Comparison of ENCODE assay signal across 22 cellular contexts in the genomic region with DNA sequence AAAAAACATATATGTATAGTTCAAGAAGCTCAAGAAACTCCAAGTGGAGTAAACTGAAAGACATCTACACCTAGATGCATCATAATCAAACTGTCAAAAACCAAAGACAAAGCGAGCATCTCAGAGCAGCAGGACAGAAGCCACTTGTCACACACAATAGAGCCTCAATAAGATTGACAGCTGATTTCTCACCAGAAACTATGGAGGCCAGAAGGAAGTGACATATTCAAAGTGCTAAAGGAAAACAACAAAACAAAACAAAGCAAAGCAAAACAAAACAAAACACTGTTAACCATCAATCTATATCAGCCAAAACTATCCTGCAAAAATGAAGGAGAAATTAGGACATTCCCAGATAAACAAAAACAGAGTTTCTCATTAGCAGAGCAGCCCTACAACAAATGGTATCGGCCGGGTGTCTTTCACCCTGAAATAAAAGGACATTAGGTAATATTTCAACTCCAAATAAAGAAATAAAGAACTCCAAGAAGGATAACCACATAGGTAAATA.
DNase-seq lines count a peak whose midpoint lies in the region; ATAC-seq, FAIRE-seq and TF ChIP-seq lines count a peak whose summit lies in the region.
"Had no signal": no experiment of that assay in that cellular context is flagged by ENCODE, and none has a peak within 500 bp of the region (broad histone marks: within the 10 kb centered on the region; RNA-seq: fewer than 3 reads in every experiment).

No MANE protein-coding gene starts in this region.

- intact Hi-C loops in GM12878 (cut with micrococcal nuclease; ENCODE audit: unreplicated experiment) = no loop called here

- CTCF ChIA-PET in GM12878 (lab: Yijun Ruan, JAX) = interaction anchor here (1.2 kb wide), 1 partner anchor 84 kb away, joined by 3 read pairs; no protein-coding TSS in a partner anchor

- no peak for TF ChIP-seq RAD21 in GM12878 (IDR thresholded peaks at IDR 0.05; ENCODE audit: insufficient read depth, low read depth, low read length)

- H3K9me3 Mint-ChIP-seq in GM23338 = peaks cover 26% of the 10 kb centered on the region
- H3K9me3 Mint-ChIP-seq in activated naive CD8-positive, alpha-beta T cell treated with anti-CD3 and anti-CD28 coated beads for 36 hours = peaks cover 20% of the 10 kb centered on the region

- in situ Hi-C loops in GM12878 (cut with MboI) = no loop called here

- TF ChIP-seq CTCF in GM23338 (conservative IDR thresholded peaks at IDR 0.05; ENCODE audit: low read depth in 2 of 2) (no peak), GM12878 (IDR thresholded peaks at IDR 0.05 in 2 of 3, conservative IDR thresholded peaks at IDR 0.05 in 1 of 3; ENCODE audit: control insufficient read depth in 2 of 3, extremely low read depth in 1 of 3, insufficient read depth in 1 of 3, low read depth in 3 of 3, low read length in 3 of 3) (no peak)

- peaks cover 20% of the 10 kb centered on the region for H3K36me3 Mint-ChIP-seq in GM23338 (ENCODE audit: low read depth)
- peaks cover 6% of the 10 kb centered on the region for H3K36me3 Mint-ChIP-seq in activated naive CD8-positive, alpha-beta T cell treated with anti-CD3 and anti-CD28 coated beads for 36 hours
- H3K36me3 Mint-ChIP-seq: neural progenitor cell had no signal

- BruUV-seq in GM12878 (replicated peaks; lab: Mats Ljungman, UMichigan) = no TSS peak

- no peak for TF ChIP-seq POLR2A in GM12878 (IDR thresholded peaks at IDR 0.05; ENCODE audit: low read depth, low read length)

- RAD21 ChIA-PET in GM12878 (lab: Charles Lee; ENCODE audit: unreplicated experiment) = no interaction called here

- H3K4me2 ChIP-seq in GM23338 = no peak overlapping the region
- no peak overlapping the region for H3K4me2 ChIP-seq in GM12878 (ENCODE audit: control insufficient read depth, insufficient read depth)
- H3K4me2 ChIP-seq: neural progenitor cell had no signal

- peaks cover 5% of the 10 kb centered on the region for H3K27me3 Mint-ChIP-seq in GM23338 (ENCODE audit: insufficient read depth, low read depth, poor library complexity)
- peaks cover 24% of the 10 kb centered on the region for H3K27me3 Mint-ChIP-seq in activated naive CD8-positive, alpha-beta T cell treated with anti-CD3 and anti-CD28 coated beads for 36 hours

- no peak for FAIRE-seq in GM12878 (lab: Jason Lieb, UNC)
- FAIRE-seq: H54, small intestine had no signal

- H3K79me2 ChIP-seq in GM23338 (replicated peaks; ENCODE audit: insufficient read depth) (no peaks in the 10 kb centered on the region), GM12878 (ENCODE audit: control insufficient read depth, insufficient read depth, low read length) (no peaks in the 10 kb centered on the region)

- no peak overlapping the region for H3K27ac ChIP-seq in GM23338 (ENCODE audit: low read depth)
- no peak overlapping the region for H3K27ac ChIP-seq in GM12878 (ENCODE audit: control insufficient read depth, insufficient read depth)
- H3K27ac ChIP-seq: neural progenitor cell, prostate gland, SJSA1 had no signal

- H2AFZ ChIP-seq in GM23338 = no peak overlapping the region
- no peak overlapping the region for H2AFZ ChIP-seq in GM12878 (ENCODE audit: control insufficient read depth, low read depth, low read length)
- H2AFZ ChIP-seq: neural progenitor cell had no signal

- H3K4me1 ChIP-seq in GM23338 (ENCODE audit: insufficient read depth) (peaks cover 5% of the 10 kb centered on the region), GM12878 (ENCODE audit: control insufficient read depth, insufficient read depth, low read length) (no peaks in the 10 kb centered on the region)
- H3K4me1 ChIP-seq: neural progenitor cell, prostate gland, SJSA1 had no signal

- TF ChIP-seq EP300 in GM12878 (IDR thresholded peaks at IDR 0.05; ENCODE audit: borderline replicate concordance in 1 of 2, control insufficient read depth in 1 of 2, low read depth in 2 of 2, low read length in 2 of 2) = no peak

- DNase-seq in EH (ENCODE audit: low read depth) = peak; percentile 21
- DNase-seq in GM23338 (ENCODE audit: low spot score) = peak; percentile 49
- peak; percentile 33 for DNase-seq in NCI-H69 (lab: John Stamatoyannopoulos, UW)
- DNase-seq in GM12878 (ENCODE audit: low read depth, low spot score) = no peak
- DNase-seq in activated naive CD8-positive, alpha-beta T cell treated with anti-CD3 and anti-CD28 coated beads for 36 hours = no peak
- no peak for DNase-seq in hippocampal formation (lab: John Stamatoyannopoulos, UW)
- DNase-seq in activated CD8-positive, alpha-beta memory T cell treated with anti-CD3 and anti-CD28 coated beads for 24 hours = no peak
- DNase-seq: amniotic stem cell; caudate nucleus; GDM1; NCI-H2081; NCI-H524; small intestine; stimulated activated CD4-positive, alpha-beta T cell treated with anti-CD3 and anti-CD28 coated beads, Interleukin-2, amount 100 ng/mL, for 48 hours; stimulated activated naive CD8-positive, alpha-beta T cell treated with anti-CD3 and anti-CD28 coated beads, Interleukin-15, amount 100 ng/mL, for 72 hours; trophoblast cell had no signal

- no peak overlapping the region for H3K4me3 Mint-ChIP-seq in GM23338
- no peak overlapping the region for H3K4me3 Mint-ChIP-seq in activated naive CD8-positive, alpha-beta T cell treated with anti-CD3 and anti-CD28 coated beads for 36 hours
- H3K4me3 Mint-ChIP-seq: neural progenitor cell; stimulated activated naive CD8-positive, alpha-beta T cell treated with anti-CD3 and anti-CD28 coated beads, Interleukin-15, amount 100 ng/mL, for 72 hours had no signal

- ATAC-seq in GM23338 (no peak), GM12878 (no peak)
- ATAC-seq: esophagus mucosa; Panc1; stimulated activated naive CD8-positive, alpha-beta T cell treated with anti-CD3 and anti-CD28 coated beads, Interleukin-15, amount 100 ng/mL, for 72 hours had no signal

- 73% methylated on average over 3 of the region's 3 CpGs for WGBS in GM12878 (ENCODE audit: insufficient coverage, insufficient replicate concordance, low lambda C conversion rate, missing lambda C conversion rate)

- H3K9me3 ChIP-seq in GM12878 (replicated peaks; ENCODE audit: control insufficient read depth, insufficient read depth, low read length) = peaks cover 4% of the 10 kb centered on the region; the same call in 2 of the 3 replicates
- H3K9me3 ChIP-seq: prostate gland had no signal

- H3K4me3 ChIP-seq in GM23338 (no peak overlapping the region), GM12878 (no peak overlapping the region)
- H3K4me3 ChIP-seq: neural progenitor cell, prostate gland, SJSA1 had no signal

- H3K27me3 ChIP-seq in GM23338 (ENCODE audit: insufficient read depth) (no peaks in the 10 kb centered on the region), GM12878 (replicated peaks in 1 of 2; ENCODE audit: control insufficient read depth in 2 of 2, insufficient read depth in 2 of 2, low read length in 1 of 2) (no peaks in the 10 kb centered on the region)
- H3K27me3 ChIP-seq: neural progenitor cell, SJSA1 had no signal

- SMC1A ChIA-PET in GM12878 (lab: Charles Lee; ENCODE audit: uncharacterized antibody, unreplicated experiment) = no interaction called here

- H3K4me1 Mint-ChIP-seq in GM23338 = peaks cover 13% of the 10 kb centered on the region
- no peaks in the 10 kb centered on the region for H3K4me1 Mint-ChIP-seq in activated naive CD8-positive, alpha-beta T cell treated with anti-CD3 and anti-CD28 coated beads for 36 hours
- H3K4me1 Mint-ChIP-seq: neural progenitor cell; stimulated activated naive CD8-positive, alpha-beta T cell treated with anti-CD3 and anti-CD28 coated beads, Interleukin-15, amount 100 ng/mL, for 72 hours had no signal

- no peak overlapping the region for H3K9ac ChIP-seq in GM12878 (ENCODE audit: control insufficient read depth, insufficient read depth, low read length)
- H3K9ac ChIP-seq: neural progenitor cell had no signal

- H3K9me2 ChIP-seq in GM23338 (ENCODE audit: insufficient read depth) = no peaks in the 10 kb centered on the region

- H3K36me3 ChIP-seq in GM23338 (ENCODE audit: insufficient read depth) = peaks cover 5% of the 10 kb centered on the region; the same call in 1 of the 2 replicates
- no peaks in the 10 kb centered on the region for H3K36me3 ChIP-seq in GM12878 (ENCODE audit: control insufficient read depth in 2 of 2, insufficient read depth in 2 of 2, low read length in 1 of 2)
- H3K36me3 ChIP-seq: neural progenitor cell, prostate gland, SJSA1 had no signal

- no peaks in the 10 kb centered on the region for H3F3A ChIP-seq in GM23338 (replicated peaks; ENCODE audit: low read depth)

- POLR2A ChIA-PET in GM12878 (lab: Charles Lee) = no interaction called here

- no peak overlapping the region for H3K27ac Mint-ChIP-seq in GM23338
- no peak overlapping the region for H3K27ac Mint-ChIP-seq in activated naive CD8-positive, alpha-beta T cell treated with anti-CD3 and anti-CD28 coated beads for 36 hours
- H3K27ac Mint-ChIP-seq: neural progenitor cell; stimulated activated naive CD8-positive, alpha-beta T cell treated with anti-CD3 and anti-CD28 coated beads, Interleukin-15, amount 100 ng/mL, for 72 hours had no signal

- H4K20me1 ChIP-seq in GM23338 (replicated peaks; ENCODE audit: insufficient read depth) (no peaks in the 10 kb centered on the region), GM12878 (ENCODE audit: control insufficient read depth, insufficient read depth) (no peaks in the 10 kb centered on the region)

TF ChIP-seq in GM23338, 12 proteins besides CTCF, POLR2A, EP300 and RAD21 (continues in another document):
- TF ChIP-seq ZNF331 (CRISPR knock-in tag; IDR thresholded peaks at IDR 0.05; ENCODE audit: low read depth) (no peak), NANOG (IDR thresholded peaks at IDR 0.05; ENCODE audit: borderline replicate concordance) (no peak), JUNB (IDR thresholded peaks at IDR 0.05; ENCODE audit: unreplicated experiment) (no peak)

TF ChIP-seq in GM12878, 131 proteins besides CTCF, POLR2A, EP300 and RAD21:
- TF ChIP-seq, protein P1, sequence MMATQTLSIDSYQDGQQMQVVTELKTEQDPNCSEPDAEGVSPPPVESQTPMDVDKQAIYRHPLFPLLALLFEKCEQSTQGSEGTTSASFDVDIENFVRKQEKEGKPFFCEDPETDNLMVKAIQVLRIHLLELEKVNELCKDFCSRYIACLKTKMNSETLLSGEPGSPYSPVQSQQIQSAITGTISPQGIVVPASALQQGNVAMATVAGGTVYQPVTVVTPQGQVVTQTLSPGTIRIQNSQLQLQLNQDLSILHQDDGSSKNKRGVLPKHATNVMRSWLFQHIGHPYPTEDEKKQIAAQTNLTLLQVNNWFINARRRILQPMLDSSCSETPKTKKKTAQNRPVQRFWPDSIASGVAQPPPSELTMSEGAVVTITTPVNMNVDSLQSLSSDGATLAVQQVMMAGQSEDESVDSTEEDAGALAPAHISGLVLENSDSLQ (IDR thresholded peaks at IDR 0.05) = peak; percentile 18; the same call in 1 of the 2 replicates
- TF ChIP-seq STAT3 (IDR thresholded peaks at IDR 0.05; ENCODE audit: low read depth, low read length) (no peak), RFX5 (IDR thresholded peaks at IDR 0.05; ENCODE audit: low read depth, low read length) (no peak), BCL11A (IDR thresholded peaks at IDR 0.05; ENCODE audit: low read depth, low read length) (no peak), CBX5 (IDR thresholded peaks at IDR 0.05; ENCODE audit: low read depth) (0 out of 2 replicates have a peak, but pooled peaks have one; percentile 68), CBFB (IDR thresholded peaks at IDR 0.05; ENCODE audit: low read depth) (no peak)

Comparison
In these comparisons a context has a peak if more than half of its experiments do, and no peak if none do; other contexts are left out.
1. DNase-seq: peak in EH (single experiment), GM23338 (single experiment) and NCI-H69 (single experiment); none in GM12878 (single experiment), activated naive CD8-positive, alpha-beta T cell treated with anti-CD3 and anti-CD28 coated beads for 36 hours (single experiment), hippocampal formation (0 of 2) and activated CD8-positive, alpha-beta memory T cell treated with anti-CD3 and anti-CD28 coated beads for 24 hours (single experiment).